21 cellular contexts compared by ENCODE assay signal in the genomic region with DNA sequence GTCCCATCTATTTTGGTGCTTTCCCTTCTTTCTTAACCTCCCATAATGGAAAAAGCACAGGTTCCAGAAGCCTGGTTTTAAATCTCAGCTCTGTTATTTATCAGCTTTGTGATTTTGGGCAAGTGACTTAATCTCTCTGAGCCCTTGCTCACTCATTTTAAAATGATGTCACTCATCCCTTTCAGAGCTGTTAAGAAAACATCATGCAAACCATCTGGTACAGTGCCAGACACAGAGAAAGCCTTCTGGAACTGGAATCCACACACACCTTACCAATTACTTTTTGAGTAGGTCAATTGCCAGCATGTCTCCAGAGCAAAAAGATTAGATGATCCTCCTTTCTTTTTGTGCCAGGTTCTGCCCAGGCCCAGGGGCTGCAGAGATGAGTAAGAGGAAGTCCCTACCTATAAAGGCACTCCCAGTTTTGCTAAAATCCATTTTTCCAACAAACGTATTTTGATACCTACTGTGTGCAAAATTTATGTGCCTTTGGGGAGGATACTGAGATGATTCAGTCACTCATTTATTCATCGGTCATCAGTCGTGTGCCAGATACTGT.
A peak's percentile ranks its signal among the peaks of the same experiment; 100 is the strongest.
DNase-seq lines count a peak whose midpoint lies in the region; FAIRE-seq and TF ChIP-seq lines count a peak whose summit lies in the region.
"Had no signal": no experiment of that assay in that cellular context is flagged by ENCODE, and none has a peak within 500 bp of the region (broad histone marks: within the 10 kb centered on the region; RNA-seq: fewer than 3 reads in every experiment).

No MANE protein-coding gene starts in this region.

- FAIRE-seq in H1 (lab: Jason Lieb, UNC), result no peak

- H3K4me3 Mint-ChIP-seq in activated T-helper 1 cell treated with anti-CD3 and anti-CD28 coated beads, Interleukin-12 subunit alpha, Interleukin-12 subunit beta, Interleukin-2, Interleukin-4 antibody, amounts not matched to agents 30 ng/mL and 10 ng/mL and 1 ng/mL, durations not matched to agents 14 hours and 24 hours and 36 hours, result no peak overlapping the region
- H3K4me3 Mint-ChIP-seq: activated B cell treated with CpG ODN at 0.5 μM for 24 hours; activated naive CD8-positive, alpha-beta T cell treated with anti-CD3 and anti-CD28 coated beads, Interleukin-2, amount 50 U/mL, for 24 hours; CD4-positive, CD25-positive, alpha-beta regulatory T cell; stimulated activated effector memory CD8-positive, alpha-beta T cell treated with anti-CD3 and anti-CD28 coated beads, Interleukin-12 subunit alpha, Interleukin-12 subunit beta, amount 100 ng/mL, for 72 hours; T-cell had no signal

- H3K4ac ChIP-seq in H1 (replicated peaks; ENCODE audit: insufficient read length, low read depth, low read length), result no peak overlapping the region

- in situ Hi-C loops in GM13977 (cut with MboI; ENCODE audit: low pct_unique_long_range_greater_than_20kb, low sequenced_read_pairs, unreplicated experiment), result no loop called here

- H3K9me3 ChIP-seq in H1 (ENCODE audit: insufficient read depth in 2 of 2, low read depth in 1 of 2, low read length in 1 of 2), result no peaks in the 10 kb centered on the region
- H3K9me3 ChIP-seq: spleen had no signal

- no peak overlapping the region for H3K56ac ChIP-seq in H1 (replicated peaks; ENCODE audit: insufficient read length, low read depth, low read length)

- DNase-seq in NCI-H2196 (lab: John Stamatoyannopoulos, UW; ENCODE audit: unreplicated experiment) (peak; percentile 21), NCI-H2196 treated with DMSO at 0.1 percent for 48 hours (lab: John Stamatoyannopoulos, UW; ENCODE audit: unreplicated experiment) (no peak), NCI-H226 (peak; percentile 69), H1 (ENCODE audit: low read depth in 1 of 2, low spot score in 2 of 2) (no peak), AG20443 (ENCODE audit: low spot score) (no peak), GM13977 (ENCODE audit: low spot score) (no peak), HuH-7 (ENCODE audit: low spot score) (no peak)
- no peak for DNase-seq in activated T-helper 1 cell treated with anti-CD3 and anti-CD28 coated beads, Interleukin-12 subunit alpha, Interleukin-12 subunit beta, Interleukin-2, Interleukin-4 antibody, amounts not matched to agents 30 ng/mL and 10 ng/mL and 1 ng/mL, durations not matched to agents 14 hours and 24 hours and 36 hours (ENCODE audit: low spot score)
- DNase-seq: activated B cell treated with CpG ODN at 0.5 μM for 24 hours; activated CD8-positive, alpha-beta memory T cell treated with anti-CD3 and anti-CD28 coated beads for 24 hours; activated naive CD8-positive, alpha-beta T cell treated with anti-CD3 and anti-CD28 coated beads, Interleukin-2, amount 50 U/mL, for 24 hours; CD4-positive, CD25-positive, alpha-beta regulatory T cell; GOT3; naive B cell; NCI-H187 treated with DMSO at 0.1 percent for 48 hours; Right ventricle myocardium superior; spleen; T-cell; trophoblast cell had no signal

- no peak for TF ChIP-seq RAD21 in H1 (IDR thresholded peaks at IDR 0.05 in 1 of 2, conservative IDR thresholded peaks at IDR 0.05 in 1 of 2; ENCODE audit: low read depth in 2 of 2, low read length in 2 of 2)

- H2BK5ac ChIP-seq in H1 (ENCODE audit: low read depth, low read length), result no peak overlapping the region

- no peaks in the 10 kb centered on the region for H3K36me3 ChIP-seq in H1 (ENCODE audit: control insufficient read depth in 2 of 4, insufficient read depth in 4 of 4, low read length in 3 of 4)
- H3K36me3 ChIP-seq: cardiac muscle cell, spleen had no signal

- 0 out of 4 replicates have a peak overlapping the region, but pooled peaks of 1 of the 2 experiments have one; percentile 25 for H3K4me2 ChIP-seq in H1 (ENCODE audit: insufficient read depth in 1 of 2, low read depth in 2 of 2, low read length in 2 of 2)

- H4K5ac ChIP-seq in H1 (ENCODE audit: insufficient read length, low read depth, low read length), result no peak overlapping the region

- H3K23me2 ChIP-seq in H1 (ENCODE audit: low read depth, low read length), result no peaks in the 10 kb centered on the region

- POLR2A ChIA-PET in H1 (lab: Charles Lee; ENCODE audit: partially characterized antibody), result interaction anchor here (1.5 kb wide), 1 partner anchor 9 kb away, joined by 3 read pairs; no protein-coding TSS in a partner anchor

- H3K4me1 ChIP-seq in H1 (replicated peaks in 1 of 4; ENCODE audit: control insufficient read depth in 3 of 4, insufficient read depth in 4 of 4, low read length in 3 of 4), result peaks cover 6 to 32% (median 24%) of the 10 kb centered on the region in 4 experiments

- no peak overlapping the region for H3K27ac Mint-ChIP-seq in activated T-helper 1 cell treated with anti-CD3 and anti-CD28 coated beads, Interleukin-12 subunit alpha, Interleukin-12 subunit beta, Interleukin-2, Interleukin-4 antibody, amounts not matched to agents 30 ng/mL and 10 ng/mL and 1 ng/mL, durations not matched to agents 14 hours and 24 hours and 36 hours
- H3K27ac Mint-ChIP-seq: activated B cell treated with CpG ODN at 0.5 μM for 24 hours; activated naive CD8-positive, alpha-beta T cell treated with anti-CD3 and anti-CD28 coated beads, Interleukin-2, amount 50 U/mL, for 24 hours; CD4-positive, CD25-positive, alpha-beta regulatory T cell; stimulated activated effector memory CD8-positive, alpha-beta T cell treated with anti-CD3 and anti-CD28 coated beads, Interleukin-12 subunit alpha, Interleukin-12 subunit beta, amount 100 ng/mL, for 72 hours; T-cell had no signal

- H4K8ac ChIP-seq in H1 (ENCODE audit: extremely low read depth, insufficient read depth, low read length), result no peak overlapping the region

- 0 out of 2 replicates have a peak overlapping the region, but pooled peaks have one; percentile 48 for H3K18ac ChIP-seq in H1 (ENCODE audit: extremely low read depth, low read length)

- no peaks in the 10 kb centered on the region for H3K4me1 Mint-ChIP-seq in activated T-helper 1 cell treated with anti-CD3 and anti-CD28 coated beads, Interleukin-12 subunit alpha, Interleukin-12 subunit beta, Interleukin-2, Interleukin-4 antibody, amounts not matched to agents 30 ng/mL and 10 ng/mL and 1 ng/mL, durations not matched to agents 14 hours and 24 hours and 36 hours (ENCODE audit: low read depth)
- H3K4me1 Mint-ChIP-seq: CD4-positive, CD25-positive, alpha-beta regulatory T cell; stimulated activated effector memory CD8-positive, alpha-beta T cell treated with anti-CD3 and anti-CD28 coated beads, Interleukin-12 subunit alpha, Interleukin-12 subunit beta, amount 100 ng/mL, for 72 hours; T-cell had no signal

- H3K27me3 ChIP-seq in H1 (replicated peaks in 1 of 4; ENCODE audit: control insufficient read depth in 3 of 4, extremely low read depth in 1 of 4, insufficient read depth in 3 of 4, low read length in 3 of 4), result no peaks in the 10 kb centered on the region
- H3K27me3 ChIP-seq: cardiac muscle cell, spleen had no signal

- 84% methylated on average over 3 of the region's 3 CpGs; no CpG with 5 or more reads in 1 of the 2 experiments for WGBS in H1 (ENCODE audit: extremely low coverage in 1 of 2, insufficient coverage in 1 of 2, insufficient read length in 1 of 2, insufficient replicate concordance in 2 of 2, low coverage in 1 of 2, low lambda C conversion rate in 2 of 2, missing lambda C conversion rate in 1 of 2), 2 experiments

- H3K79me2 ChIP-seq in H1 (ENCODE audit: control insufficient read depth in 1 of 2, insufficient read depth in 2 of 2, low read length in 2 of 2), result peaks cover 6 to 100% of the 10 kb centered on the region in 2 experiments; a peak in 3 of 4 replicates

- H2BK12ac ChIP-seq in H1 (ENCODE audit: low read depth, low read length), result no peak overlapping the region

- TF ChIP-seq EP300 in H1 (IDR thresholded peaks at IDR 0.05; ENCODE audit: borderline replicate concordance in 1 of 2, low read depth in 2 of 2, low read length in 2 of 2), result no peak

- no peak overlapping the region for H4K91ac ChIP-seq in H1 (replicated peaks; ENCODE audit: insufficient read length, low read length)

- H3K79me1 ChIP-seq in H1 (ENCODE audit: low read depth, low read length), result no peaks in the 10 kb centered on the region; the same call in none of the 2 replicates

- no peak overlapping the region for H2BK120ac ChIP-seq in H1 (replicated peaks; ENCODE audit: low read depth, low read length)

- H3K36me3 Mint-ChIP-seq in activated T-helper 1 cell treated with anti-CD3 and anti-CD28 coated beads, Interleukin-12 subunit alpha, Interleukin-12 subunit beta, Interleukin-2, Interleukin-4 antibody, amounts not matched to agents 30 ng/mL and 10 ng/mL and 1 ng/mL, durations not matched to agents 14 hours and 24 hours and 36 hours (ENCODE audit: low read depth), result no peaks in the 10 kb centered on the region
- H3K36me3 Mint-ChIP-seq: CD4-positive, CD25-positive, alpha-beta regulatory T cell; naive B cell; stimulated activated effector memory CD8-positive, alpha-beta T cell treated with anti-CD3 and anti-CD28 coated beads, Interleukin-12 subunit alpha, Interleukin-12 subunit beta, amount 100 ng/mL, for 72 hours; T-cell had no signal

- no peaks in the 10 kb centered on the region for H3K9me3 Mint-ChIP-seq in activated T-helper 1 cell treated with anti-CD3 and anti-CD28 coated beads, Interleukin-12 subunit alpha, Interleukin-12 subunit beta, Interleukin-2, Interleukin-4 antibody, amounts not matched to agents 30 ng/mL and 10 ng/mL and 1 ng/mL, durations not matched to agents 14 hours and 24 hours and 36 hours
- H3K9me3 Mint-ChIP-seq: activated B cell treated with CpG ODN at 0.5 μM for 24 hours; activated naive CD8-positive, alpha-beta T cell treated with anti-CD3 and anti-CD28 coated beads, Interleukin-2, amount 50 U/mL, for 24 hours; CD4-positive, CD25-positive, alpha-beta regulatory T cell; naive B cell; stimulated activated effector memory CD8-positive, alpha-beta T cell treated with anti-CD3 and anti-CD28 coated beads, Interleukin-12 subunit alpha, Interleukin-12 subunit beta, amount 100 ng/mL, for 72 hours; T-cell had no signal

- no peak overlapping the region for H3K9ac ChIP-seq in H1 (replicated peaks in 1 of 4; ENCODE audit: extremely low read depth in 1 of 4, low read depth in 3 of 4, low read length in 3 of 4)

- intact Hi-C loops in activated T-helper 1 cell treated with anti-CD3 and anti-CD28 coated beads, Interleukin-12 subunit alpha, Interleukin-12 subunit beta, Interleukin-2, Interleukin-4 antibody, amounts not matched to agents 30 ng/mL and 10 ng/mL and 1 ng/mL, durations not matched to agents 14 hours and 24 hours and 36 hours (cut with micrococcal nuclease), result no loop called here

- H3K27me3 Mint-ChIP-seq in activated T-helper 1 cell treated with anti-CD3 and anti-CD28 coated beads, Interleukin-12 subunit alpha, Interleukin-12 subunit beta, Interleukin-2, Interleukin-4 antibody, amounts not matched to agents 30 ng/mL and 10 ng/mL and 1 ng/mL, durations not matched to agents 14 hours and 24 hours and 36 hours (ENCODE audit: insufficient read depth), result peaks cover 4% of the 10 kb centered on the region
- H3K27me3 Mint-ChIP-seq: activated B cell treated with CpG ODN at 0.5 μM for 24 hours; activated naive CD8-positive, alpha-beta T cell treated with anti-CD3 and anti-CD28 coated beads, Interleukin-2, amount 50 U/mL, for 24 hours; naive B cell; T-cell had no signal

- no peak overlapping the region for H3K4me3 ChIP-seq in H1 (ENCODE audit: extremely low read depth in 1 of 4, insufficient read depth in 2 of 4, low read depth in 3 of 4, low read length in 4 of 4)
- H3K4me3 ChIP-seq: cardiac muscle cell, spleen had no signal

- H2AFZ ChIP-seq in H1 (ENCODE audit: low read length), result no peak overlapping the region

- H2BK15ac ChIP-seq in H1 (ENCODE audit: low read length), result no peak overlapping the region

- H2BK20ac ChIP-seq in H1 (ENCODE audit: low read length), result no peak overlapping the region

- no peak overlapping the region for H3K27ac ChIP-seq in H1 (ENCODE audit: low read depth, low read length)
- H3K27ac ChIP-seq: cardiac muscle cell, spleen had no signal

- H4K20me1 ChIP-seq in H1 (replicated peaks in 1 of 2; ENCODE audit: control insufficient read depth in 1 of 2, insufficient read depth in 2 of 2, low read length in 2 of 2), result peaks cover 5 to 9% of the 10 kb centered on the region in 2 experiments

- TF ChIP-seq CTCF in H1 (IDR thresholded peaks at IDR 0.05; ENCODE audit: control extremely low read depth in 1 of 3, insufficient read depth in 1 of 3, low read depth in 1 of 3, low read length in 3 of 3) (no peak), GM13977 (IDR thresholded peaks at IDR 0.05; ENCODE audit: extremely low read depth, insufficient read depth, missing control alignments) (no peak)

- CTCF ChIA-PET in H1 (lab: Charles Lee; ENCODE audit: partially characterized antibody), result interaction anchor here (1.2 to 2.8 kb wide), 2 partner anchors 9 to 40 kb away, joined by 3 to 16 read pairs; no protein-coding TSS in a partner anchor

- TF ChIP-seq POLR2A in H1 (IDR thresholded peaks at IDR 0.05; ENCODE audit: control extremely low read depth in 1 of 2, low read depth in 2 of 2, low read length in 2 of 2), result no peak

- H2AK5ac ChIP-seq in H1 (ENCODE audit: low read depth, low read length), result no peak overlapping the region

- no peak overlapping the region for H3K14ac ChIP-seq in H1 (ENCODE audit: insufficient read length)

- H3K23ac ChIP-seq in H1 (ENCODE audit: insufficient read length), result no peak overlapping the region

Comparison
In these comparisons a context has a peak if more than half of its experiments do, and no peak if none do; other contexts are left out.
1. DNase-seq: peak in NCI-H2196 (single experiment) and NCI-H226 (single experiment); none in NCI-H2196 treated with DMSO at 0.1 percent for 48 hours (single experiment), H1 (0 of 2), AG20443 (single experiment), GM13977 (single experiment), activated T-helper 1 cell treated with anti-CD3 and anti-CD28 coated beads, Interleukin-12 subunit alpha, Interleukin-12 subunit beta, Interleukin-2, Interleukin-4 antibody, amounts not matched to agents 30 ng/mL and 10 ng/mL and 1 ng/mL, durations not matched to agents 14 hours and 24 hours and 36 hours (single experiment) and HuH-7 (single experiment).